ENCODE assay signal across 8 cellular contexts in genomic region chr2:160294339-160294803, GRCh38.
A peak's percentile ranks its signal among the peaks of the same experiment; 100 is the strongest.
DNase-seq lines count a peak whose midpoint lies in the region; ATAC-seq and TF ChIP-seq lines count a peak whose summit lies in the region.

No MANE protein-coding gene starts in this region.

- intact Hi-C loops in CD14-positive monocyte (cut with micrococcal nuclease), result no loop called here

- no peak overlapping the region for H3K4me3 ChIP-seq in HFF-Myc (replicated peaks; ENCODE audit: low read depth, low read length)
- H3K4me3 ChIP-seq in skeletal muscle tissue (ENCODE audit: low read length in 3 of 3), result no peak overlapping the region

- H3K27me3 ChIP-seq in skeletal muscle tissue (ENCODE audit: control insufficient read depth in 3 of 3, insufficient read depth in 3 of 3, low read length in 3 of 3), result no peaks in the 10 kb centered on the region

- DNase-seq in CD14-positive monocyte (ENCODE audit: low spot score) (peak; percentile 51), HFF-Myc (ENCODE audit: extremely low read depth, low read depth) (peak; percentile 43), T-cell (no peak), fibroblast of the conjunctiva (ENCODE audit: low read depth) (peak; percentile 57), 8988T (no peak), cortex of kidney (lab: John Stamatoyannopoulos, UW) (no peak)

- H3K27ac Mint-ChIP-seq in CD14-positive monocyte, result peak overlapping the region in 6 of 7 donors; percentile 21 to 77 (median 44)
- H3K27ac Mint-ChIP-seq in T-cell, result peak overlapping the region; percentile 50 to 85

- H3K4me1 Mint-ChIP-seq in CD14-positive monocyte (peaks cover 31% of the 10 kb centered on the region), T-cell (peaks cover 69 to 74% (median 73%) of the 10 kb centered on the region in 3 donors)

- H3K9ac ChIP-seq in skeletal muscle tissue (ENCODE audit: low read depth in 1 of 3, low read length in 3 of 3), result no peak overlapping the region

- H3K4me3 Mint-ChIP-seq in CD14-positive monocyte (peak overlapping the region in 1 of 2 donors; percentile 33), T-cell (no peak overlapping the region)

- ATAC-seq in T-cell (replicated peaks in 1 of 4), result peak in 1 of 4 experiments; percentile 58
- ATAC-seq in GM21528 (IDR thresholded peaks at IDR 0.05; ENCODE audit: low FRiP score, unreplicated experiment), result no peak

- H3K36me3 ChIP-seq in skeletal muscle tissue (ENCODE audit: control insufficient read depth in 3 of 3, insufficient read depth in 3 of 3, low read length in 3 of 3), result peaks cover 2 to 10% (median 4%) of the 10 kb centered on the region in 3 donors

- CTCF ChIA-PET in T-cell (lab: Charles Lee), result interaction anchor here in 1 of 2 donors (0.9 kb wide), 1 partner anchor 13 kb away, joined by 3 read pairs; no protein-coding TSS in a partner anchor

- H3K27ac ChIP-seq in skeletal muscle tissue (ENCODE audit: low read depth, low read length), result peak overlapping the region; percentile 45

- H3K9me3 ChIP-seq in skeletal muscle tissue (ENCODE audit: control insufficient read depth in 3 of 3, low read length in 3 of 3), result no peaks in the 10 kb centered on the region

- POLR2A ChIA-PET in T-cell (lab: Charles Lee), result no interaction called here

- no peaks in the 10 kb centered on the region for H3K27me3 Mint-ChIP-seq in CD14-positive monocyte (ENCODE audit: low read depth in 3 of 3)
- no peaks in the 10 kb centered on the region for H3K27me3 Mint-ChIP-seq in T-cell

- peaks cover 22 to 32% (median 31%) of the 10 kb centered on the region in 3 donors for H3K4me1 ChIP-seq in skeletal muscle tissue (ENCODE audit: control insufficient read depth in 3 of 3, insufficient read depth in 3 of 3, low read length in 3 of 3)

- H3K9me3 Mint-ChIP-seq in CD14-positive monocyte, result peaks cover 0 to 1% (median 0%) of the 10 kb centered on the region in 7 donors
- H3K9me3 Mint-ChIP-seq in T-cell, result no peaks in the 10 kb centered on the region

- TF ChIP-seq CTCF in CD14-positive monocyte (IDR thresholded peaks at IDR 0.05), result no peak
- no peak for TF ChIP-seq CTCF in HFF-Myc (IDR thresholded peaks at IDR 0.05; ENCODE audit: low read depth, low read length, missing control alignments)

- H3K36me3 Mint-ChIP-seq in CD14-positive monocyte (peaks cover 73 to 84% of the 10 kb centered on the region in 2 donors), T-cell (peaks cover 81% of the 10 kb centered on the region)

Comparison
In these comparisons a context has a peak if more than half of its experiments do, and no peak if none do; other contexts are left out.
1. DNase-seq: peak in CD14-positive monocyte (single experiment), HFF-Myc (single experiment) and fibroblast of the conjunctiva (single experiment); none in T-cell (0 of 34), 8988T (single experiment) and cortex of kidney (single experiment).